1 cellular context compared by ENCODE assay signal in genomic region chr2:237966250-237966564, GRCh38.
A peak's percentile ranks its signal among the peaks of the same experiment; 100 is the strongest.
TF ChIP-seq lines count a peak whose summit lies in the region.

No MANE protein-coding gene starts in this region.

TF ChIP-seq in K562, 482 proteins besides CTCF, POLR2A, EP300 and RAD21 (continued from another document):
- TF ChIP-seq ILK (tag; IDR thresholded peaks at IDR 0.05; ENCODE audit: borderline replicate concordance, low read depth), result no peak
- no peak for TF ChIP-seq HMG20B (CRISPR knock-in tag; IDR thresholded peaks at IDR 0.05)
- peak; percentile 74; the same call in 1 of the 2 replicates for TF ChIP-seq MGA (IDR thresholded peaks at IDR 0.05)
- no peak for TF ChIP-seq NR0B1 (IDR thresholded peaks at IDR 0.05; ENCODE audit: partially characterized antibody)
- TF ChIP-seq TAF15 (IDR thresholded peaks at IDR 0.05; ENCODE audit: low read depth, low read length), result no peak
- TF ChIP-seq CBFA2T3 (IDR thresholded peaks at IDR 0.05), result no peak
- no peak for TF ChIP-seq PATZ1 (CRISPR knock-in tag; IDR thresholded peaks at IDR 0.05; ENCODE audit: borderline replicate concordance)
- TF ChIP-seq ETV5 (CRISPR knock-in tag; IDR thresholded peaks at IDR 0.05; ENCODE audit: low read depth), result peak; percentile 24; the same call in 1 of the 2 replicates
- TF ChIP-seq ZNF121 (CRISPR knock-in tag; conservative IDR thresholded peaks at IDR 0.05), result no peak
- TF ChIP-seq E2F6 (IDR thresholded peaks at IDR 0.05; ENCODE audit: borderline replicate concordance in 1 of 2, extremely low read depth in 1 of 2, insufficient read depth in 1 of 2, insufficient read length in 1 of 2, low read depth in 1 of 2, low read length in 1 of 2, poor library complexity in 1 of 2, severe bottlenecking in 1 of 2), result no peak
- TF ChIP-seq, protein P1, sequence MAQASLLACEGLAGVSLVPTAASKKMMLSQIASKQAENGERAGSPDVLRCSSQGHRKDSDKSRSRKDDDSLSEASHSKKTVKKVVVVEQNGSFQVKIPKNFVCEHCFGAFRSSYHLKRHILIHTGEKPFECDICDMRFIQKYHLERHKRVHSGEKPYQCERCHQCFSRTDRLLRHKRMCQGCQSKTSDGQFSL (CRISPR knock-in tag; IDR thresholded peaks at IDR 0.05), result no peak
- TF ChIP-seq, protein P1 (tag; IDR thresholded peaks at IDR 0.05), result 0 out of 4 replicates have a peak, but pooled peaks of 1 of the 2 experiments have one; percentile 14
- no peak for TF ChIP-seq SREBF1 (IDR thresholded peaks at IDR 0.05; ENCODE audit: borderline replicate concordance, low read depth, low read length)
- TF ChIP-seq, protein P2, sequence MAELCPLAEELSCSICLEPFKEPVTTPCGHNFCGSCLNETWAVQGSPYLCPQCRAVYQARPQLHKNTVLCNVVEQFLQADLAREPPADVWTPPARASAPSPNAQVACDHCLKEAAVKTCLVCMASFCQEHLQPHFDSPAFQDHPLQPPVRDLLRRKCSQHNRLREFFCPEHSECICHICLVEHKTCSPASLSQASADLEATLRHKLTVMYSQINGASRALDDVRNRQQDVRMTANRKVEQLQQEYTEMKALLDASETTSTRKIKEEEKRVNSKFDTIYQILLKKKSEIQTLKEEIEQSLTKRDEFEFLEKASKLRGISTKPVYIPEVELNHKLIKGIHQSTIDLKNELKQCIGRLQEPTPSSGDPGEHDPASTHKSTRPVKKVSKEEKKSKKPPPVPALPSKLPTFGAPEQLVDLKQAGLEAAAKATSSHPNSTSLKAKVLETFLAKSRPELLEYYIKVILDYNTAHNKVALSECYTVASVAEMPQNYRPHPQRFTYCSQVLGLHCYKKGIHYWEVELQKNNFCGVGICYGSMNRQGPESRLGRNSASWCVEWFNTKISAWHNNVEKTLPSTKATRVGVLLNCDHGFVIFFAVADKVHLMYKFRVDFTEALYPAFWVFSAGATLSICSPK (IDR thresholded peaks at IDR 0.05; ENCODE audit: borderline replicate concordance), result no peak
- no peak for TF ChIP-seq SUPT5H (IDR thresholded peaks at IDR 0.05)
- no peak for TF ChIP-seq NR2C1 (IDR thresholded peaks at IDR 0.05)
- TF ChIP-seq NR2C1 (tag; IDR thresholded peaks at IDR 0.05), result no peak
- TF ChIP-seq U2AF2 (optimal IDR thresholded peaks at IDR 0.05; ENCODE audit: low read depth, low read length), result no peak
- TF ChIP-seq ZNF668 (CRISPR knock-in tag; IDR thresholded peaks at IDR 0.05), result no peak
- TF ChIP-seq HDAC3 (IDR thresholded peaks at IDR 0.05; ENCODE audit: borderline replicate concordance, partially characterized antibody), result no peak
- TF ChIP-seq ZNF785 (CRISPR knock-in tag; IDR thresholded peaks at IDR 0.05), result no peak
